ENCODE assay signal across 15 cellular contexts in genomic region chr5:107455111-107455544, GRCh38.
DNase-seq lines count a peak whose midpoint lies in the region; ATAC-seq, FAIRE-seq and TF ChIP-seq lines count a peak whose summit lies in the region.
"Had no signal": no experiment of that assay in that cellular context is flagged by ENCODE, and none has a peak within 500 bp of the region (broad histone marks: within the 10 kb centered on the region; RNA-seq: fewer than 3 reads in every experiment).

No MANE protein-coding gene starts in this region.

- in situ Hi-C loops in ACHN (cut with HindIII; ENCODE audit: low pct_ligation_motif_present, low pct_unique_long_range_greater_than_20kb, low sequenced_read_pairs), result no loop called here

- H3K9me1 ChIP-seq in keratinocyte (ENCODE audit: control insufficient read depth, extremely low read depth, insufficient read depth, low read length), result no peaks in the 10 kb centered on the region

- TF ChIP-seq CTCF in RWPE2 (IDR thresholded peaks at IDR 0.05; ENCODE audit: poor library complexity, severe bottlenecking) (no peak), keratinocyte (optimal IDR thresholded peaks at IDR 0.05 in 1 of 3, IDR thresholded peaks at IDR 0.05 in 1 of 3, conservative IDR thresholded peaks at IDR 0.05 in 1 of 3; ENCODE audit: extremely low read depth in 1 of 3, insufficient read depth in 2 of 3, low read length in 3 of 3) (no peak), osteoblast (IDR thresholded peaks at IDR 0.05; ENCODE audit: extremely low read depth, low read depth, low read length) (no peak)

- peak; percentile 80 for ATAC-seq in RWPE2 (ENCODE audit: low read depth)
- ATAC-seq: HepG2 had no signal

- TF ChIP-seq POLR2A in H54 (IDR thresholded peaks at IDR 0.05; ENCODE audit: low read depth, low read length), result no peak

- H3K36me3 ChIP-seq in RWPE2 (ENCODE audit: low read depth), result no peaks in the 10 kb centered on the region
- H3K36me3 ChIP-seq in keratinocyte (ENCODE audit: control insufficient read depth in 2 of 2, extremely low read depth in 1 of 2, insufficient read depth in 2 of 2, low read length in 2 of 2), result no peaks in the 10 kb centered on the region
- H3K36me3 ChIP-seq in osteoblast (ENCODE audit: insufficient read depth, low read length), result no peaks in the 10 kb centered on the region
- H3K36me3 ChIP-seq: ovary had no signal

- H2AFZ ChIP-seq in keratinocyte (ENCODE audit: control insufficient read depth, low read length), result no peak overlapping the region
- no peak overlapping the region for H2AFZ ChIP-seq in osteoblast (ENCODE audit: low read length)

- no peaks in the 10 kb centered on the region for H3K9me3 ChIP-seq in RWPE2 (ENCODE audit: severe bottlenecking)
- no peaks in the 10 kb centered on the region for H3K9me3 ChIP-seq in keratinocyte (ENCODE audit: control insufficient read depth, low read depth, low read length)
- no peaks in the 10 kb centered on the region for H3K9me3 ChIP-seq in osteoblast (ENCODE audit: low read depth, low read length)
- H3K9me3 ChIP-seq: ovary had no signal

- H3K4me1 ChIP-seq in RWPE2 (ENCODE audit: insufficient read depth, poor library complexity, severe bottlenecking), result peaks cover 38% of the 10 kb centered on the region
- peaks cover 26% of the 10 kb centered on the region for H3K4me1 ChIP-seq in keratinocyte (ENCODE audit: control insufficient read depth, extremely low read depth, insufficient read depth, low read length)
- H3K4me1 ChIP-seq in osteoblast (ENCODE audit: insufficient read depth, low read length), result peaks cover 8% of the 10 kb centered on the region

- peak; percentile 85 for DNase-seq in ACHN
- DNase-seq in H54 (ENCODE audit: insufficient read length, low spot score), result no peak
- DNase-seq in RWPE2 (ENCODE audit: low spot score), result no peak
- no peak for DNase-seq in keratinocyte (ENCODE audit: low read depth, low spot score)
- DNase-seq in osteoblast (ENCODE audit: insufficient read length, low spot score, missing footprints), result no peak
- no peak for DNase-seq in inferior parietal cortex (ENCODE audit: extremely low spot score)
- no peak for DNase-seq in NOMO-1 treated with DMSO at 0.1 percent for 48 hours (lab: John Stamatoyannopoulos, UW; ENCODE audit: unreplicated experiment)
- no peak for DNase-seq in activated CD4-positive, alpha-beta T cell treated with anti-CD3 and anti-CD28 coated beads, Interleukin-2, amount 50 U/mL, for 4 hours
- DNase-seq: cortex of kidney; GOT3; NCI-H187 treated with DMSO at 0.1 percent for 48 hours; ovary; RPMI8226; stimulated activated naive CD4-positive, alpha-beta T cell had no signal

- H3K27me3 ChIP-seq in RWPE2 (ENCODE audit: insufficient read depth, poor library complexity, severe bottlenecking), result no peaks in the 10 kb centered on the region
- no peaks in the 10 kb centered on the region for H3K27me3 ChIP-seq in keratinocyte (ENCODE audit: control insufficient read depth, extremely low read depth, insufficient read depth, low read length)
- no peaks in the 10 kb centered on the region for H3K27me3 ChIP-seq in osteoblast (ENCODE audit: insufficient read depth, low read length)
- H3K27me3 ChIP-seq: ovary had no signal

- dilution Hi-C loops in keratinocyte (cut with MboI; ENCODE audit: extremely low pct_ligation_motif_present, low sequenced_read_pairs), result no loop called here

- H3K27ac ChIP-seq in RWPE2 (ENCODE audit: poor library complexity, severe bottlenecking) (peak overlapping the region; percentile 88), keratinocyte (ENCODE audit: control insufficient read depth, insufficient read depth, low read length) (no peak overlapping the region), osteoblast (ENCODE audit: low read depth, low read length) (no peak overlapping the region)
- H3K27ac ChIP-seq: ovary had no signal

- H3K4me3 ChIP-seq in RWPE2 (ENCODE audit: severe bottlenecking), result no peak overlapping the region
- no peak overlapping the region for H3K4me3 ChIP-seq in keratinocyte (ENCODE audit: control insufficient read depth in 2 of 3, extremely low read depth in 1 of 3, insufficient read depth in 2 of 3, low read depth in 1 of 3, low read length in 3 of 3)
- no peak overlapping the region for H3K4me3 ChIP-seq in osteoblast (ENCODE audit: insufficient read depth, low read length)
- H3K4me3 ChIP-seq: ovary had no signal

- peak; percentile 84 for FAIRE-seq in H54 (lab: Jason Lieb, UNC)
- no peak for FAIRE-seq in keratinocyte (lab: Jason Lieb, UNC)
- FAIRE-seq: HepG2 had no signal

- peak overlapping the region; percentile 77 for H3K4me2 ChIP-seq in keratinocyte (ENCODE audit: control insufficient read depth, extremely low read depth, insufficient read depth, low read depth, low read length)
- no peak overlapping the region for H3K4me2 ChIP-seq in osteoblast (ENCODE audit: insufficient read depth, low read length)

- H3K79me2 ChIP-seq in keratinocyte (ENCODE audit: control insufficient read depth, insufficient read depth, low read length) (peaks cover 9% of the 10 kb centered on the region), osteoblast (ENCODE audit: insufficient read depth, low read length) (no peaks in the 10 kb centered on the region)

- H4K20me1 ChIP-seq in keratinocyte (ENCODE audit: control insufficient read depth, extremely low read depth, insufficient read depth, low read length) (no peaks in the 10 kb centered on the region), osteoblast (ENCODE audit: insufficient read depth, low read length) (no peaks in the 10 kb centered on the region)

- H3K9ac ChIP-seq in keratinocyte (ENCODE audit: control insufficient read depth, extremely low read depth, insufficient read depth, low read length), result no peak overlapping the region
